In the genomic region with DNA sequence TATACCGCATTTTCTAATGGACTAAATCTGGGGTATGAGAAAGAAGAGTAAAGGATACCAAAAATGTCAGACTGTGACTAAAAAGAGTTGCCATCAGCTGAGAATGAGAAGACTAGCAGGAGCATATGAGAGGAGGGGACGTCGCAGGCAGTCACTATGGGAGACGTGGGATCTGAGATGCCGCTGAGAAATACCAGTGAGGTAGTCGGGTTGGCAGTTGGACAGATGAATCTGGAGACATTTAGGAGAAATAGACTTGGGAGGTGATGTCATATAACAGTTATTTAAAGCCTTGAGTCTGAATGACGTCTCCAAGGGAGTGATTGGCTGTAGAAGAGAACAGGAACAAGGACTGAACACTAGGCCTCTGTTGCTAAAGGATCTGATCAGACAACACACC, we compare ENCODE assay signal across 1 cellular context.
TF ChIP-seq lines count a peak whose summit lies in the region.

No MANE protein-coding gene starts in this region.

TF ChIP-seq in IMR-90, 13 proteins besides CTCF, POLR2A, EP300 and RAD21 (continued from another document):
- TF ChIP-seq, protein P1, sequence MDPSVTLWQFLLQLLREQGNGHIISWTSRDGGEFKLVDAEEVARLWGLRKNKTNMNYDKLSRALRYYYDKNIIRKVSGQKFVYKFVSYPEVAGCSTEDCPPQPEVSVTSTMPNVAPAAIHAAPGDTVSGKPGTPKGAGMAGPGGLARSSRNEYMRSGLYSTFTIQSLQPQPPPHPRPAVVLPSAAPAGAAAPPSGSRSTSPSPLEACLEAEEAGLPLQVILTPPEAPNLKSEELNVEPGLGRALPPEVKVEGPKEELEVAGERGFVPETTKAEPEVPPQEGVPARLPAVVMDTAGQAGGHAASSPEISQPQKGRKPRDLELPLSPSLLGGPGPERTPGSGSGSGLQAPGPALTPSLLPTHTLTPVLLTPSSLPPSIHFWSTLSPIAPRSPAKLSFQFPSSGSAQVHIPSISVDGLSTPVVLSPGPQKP (IDR thresholded peaks at IDR 0.05; ENCODE audit: borderline replicate concordance, low read depth, low read length) = no peak
- TF ChIP-seq MAFK (IDR thresholded peaks at IDR 0.05; ENCODE audit: low read depth, low read length) = no peak
